ENCODE assay signal across 17 cellular contexts in genomic region chr5:54460181-54460919, GRCh38. TPM values are rescaled to one million over a fixed set of nuclear protein-coding genes. Genes with fewer than 3 reads are reported as not detected.
DNase-seq lines count a peak whose midpoint lies in the region; ATAC-seq and TF ChIP-seq lines count a peak whose summit lies in the region.
"Had no signal": no experiment of that assay in that cellular context is flagged by ENCODE, and none has a peak within 500 bp of the region (broad histone marks: within the 10 kb centered on the region; RNA-seq: fewer than 3 reads in every experiment).

No MANE protein-coding gene starts in this region.

- no peak overlapping the region for H3K27ac Mint-ChIP-seq in activated naive CD4-positive, alpha-beta T cell treated with anti-CD3 and anti-CD28 coated beads, Interleukin-2, amount 50 U/mL, for 72 hours
- H3K27ac Mint-ChIP-seq in GM23338, result no peak overlapping the region
- H3K27ac Mint-ChIP-seq: activated T-cell treated with anti-CD3 and anti-CD28 coated beads, Interleukin-2, amount 50 U/mL, for 72 hours had no signal

- H3K9me2 ChIP-seq in GM23338 (ENCODE audit: insufficient read depth), result no peaks in the 10 kb centered on the region

- H3K9me3 ChIP-seq in skeletal muscle tissue (ENCODE audit: control insufficient read depth in 3 of 3, low read length in 3 of 3), result no peaks in the 10 kb centered on the region
- H3K9me3 ChIP-seq: suprapubic skin had no signal

- intact Hi-C loops in Right ventricle myocardium superior (cut with DNase I), result no loop called here

- no peaks in the 10 kb centered on the region for H3K79me2 ChIP-seq in GM23338 (replicated peaks; ENCODE audit: insufficient read depth)

- H3K4me3 ChIP-seq in skeletal muscle tissue (ENCODE audit: low read length in 3 of 3) (peak overlapping the region in 2 of 3 donors; percentile 30 to 49), GM23338 (no peak overlapping the region)
- H3K4me3 ChIP-seq: skin epidermis, suprapubic skin had no signal

- H3K4me3 Mint-ChIP-seq in GM23338, result no peak overlapping the region
- H3K4me3 Mint-ChIP-seq: activated T-cell treated with anti-CD3 and anti-CD28 coated beads, Interleukin-2, amount 50 U/mL, for 72 hours; neural crest cell had no signal

- peaks cover 16 to 25% of the 10 kb centered on the region in 2 donors for H3K36me3 Mint-ChIP-seq in activated naive CD4-positive, alpha-beta T cell treated with anti-CD3 and anti-CD28 coated beads, Interleukin-2, amount 50 U/mL, for 72 hours
- peaks cover 25% of the 10 kb centered on the region; the same call in 2 of the 3 replicates for H3K36me3 Mint-ChIP-seq in GM23338 (ENCODE audit: low read depth)

- H3K27ac ChIP-seq in skeletal muscle tissue (ENCODE audit: low read depth, low read length) (peak overlapping the region; percentile 71), GM23338 (ENCODE audit: low read depth) (no peak overlapping the region)
- H3K27ac ChIP-seq: 22Rv1, skin epidermis, suprapubic skin had no signal

- peaks cover 11 to 26% (median 14%) of the 10 kb centered on the region in 3 donors for H3K4me1 ChIP-seq in skeletal muscle tissue (ENCODE audit: control insufficient read depth in 3 of 3, insufficient read depth in 3 of 3, low read length in 3 of 3)
- peaks cover 7% of the 10 kb centered on the region; the same call in 1 of the 2 replicates for H3K4me1 ChIP-seq in GM23338 (ENCODE audit: insufficient read depth)

- DNase-seq in DMS53 (lab: John Stamatoyannopoulos, UW) (peak; percentile 22), DMS53 treated with DMSO at 0.1 percent for 48 hours (lab: John Stamatoyannopoulos, UW; ENCODE audit: unreplicated experiment) (no peak), amniotic epithelial cell (ENCODE audit: low read depth) (peak; percentile 42), Right ventricle myocardium superior (no peak), SW480 (ENCODE audit: low spot score) (no peak), GM23338 (ENCODE audit: low spot score) (no peak)
- no peak for DNase-seq in activated naive CD4-positive, alpha-beta T cell treated with anti-CD3 and anti-CD28 coated beads, Interleukin-2, amount 50 U/mL, for 72 hours (ENCODE audit: low spot score in 2 of 2)
- DNase-seq: activated T-cell treated with anti-CD3 and anti-CD28 coated beads, Interleukin-2, amount 50 U/mL, for 72 hours; aorta; Calu3; effector memory CD4-positive, alpha-beta T cell; NCI-H2171 treated with DMSO at 0.1 percent for 48 hours had no signal

- no peaks in the 10 kb centered on the region for H3K27me3 Mint-ChIP-seq in GM23338 (ENCODE audit: insufficient read depth, low read depth, poor library complexity)

- H3K4me1 Mint-ChIP-seq in GM23338, result peaks cover 11% of the 10 kb centered on the region; the same call in 2 of the 3 replicates

- H3K36me3 ChIP-seq in skeletal muscle tissue (ENCODE audit: control insufficient read depth in 3 of 3, insufficient read depth in 3 of 3, low read length in 3 of 3) (no peaks in the 10 kb centered on the region), GM23338 (ENCODE audit: insufficient read depth) (no peaks in the 10 kb centered on the region)
- H3K36me3 ChIP-seq: suprapubic skin had no signal

- H2AFZ ChIP-seq in GM23338, result no peak overlapping the region

- peaks cover 14 to 17% of the 10 kb centered on the region in 2 donors for H3K9me3 Mint-ChIP-seq in activated naive CD4-positive, alpha-beta T cell treated with anti-CD3 and anti-CD28 coated beads, Interleukin-2, amount 50 U/mL, for 72 hours
- peaks cover 26% of the 10 kb centered on the region for H3K9me3 Mint-ChIP-seq in GM23338
- H3K9me3 Mint-ChIP-seq: neural crest cell had no signal

- H3K4me2 ChIP-seq in GM23338, result no peak overlapping the region

- H3K9ac ChIP-seq in skeletal muscle tissue (ENCODE audit: low read depth in 1 of 3, low read length in 3 of 3), result no peak overlapping the region

- H3F3A ChIP-seq in GM23338 (replicated peaks; ENCODE audit: low read depth), result no peaks in the 10 kb centered on the region

- H3K27me3 ChIP-seq in skeletal muscle tissue (ENCODE audit: control insufficient read depth in 3 of 3, insufficient read depth in 3 of 3, low read length in 3 of 3), result no peaks in the 10 kb centered on the region
- no peaks in the 10 kb centered on the region for H3K27me3 ChIP-seq in GM23338 (ENCODE audit: insufficient read depth)
- H3K27me3 ChIP-seq: suprapubic skin had no signal

- TF ChIP-seq CTCF in GM23338 (conservative IDR thresholded peaks at IDR 0.05; ENCODE audit: low read depth in 2 of 2), result no peak

- ATAC-seq in Right ventricle myocardium superior (ENCODE audit: poor library complexity) (peak; percentile 37), GM23338 (no peak)
- ATAC-seq in activated naive CD4-positive, alpha-beta T cell treated with anti-CD3 and anti-CD28 coated beads, Interleukin-2, amount 50 U/mL, for 72 hours, result no peak
- ATAC-seq: activated T-cell treated with anti-CD3 and anti-CD28 coated beads, Interleukin-2, amount 50 U/mL, for 72 hours had no signal

- no peaks in the 10 kb centered on the region for H4K20me1 ChIP-seq in GM23338 (replicated peaks; ENCODE audit: insufficient read depth)

TF ChIP-seq in GM23338, 12 proteins besides CTCF, POLR2A, EP300 and RAD21 (continues in another document):
- no peak for TF ChIP-seq NANOG (IDR thresholded peaks at IDR 0.05; ENCODE audit: borderline replicate concordance)
- TF ChIP-seq ZNF462 (CRISPR knock-in tag; IDR thresholded peaks at IDR 0.05), result no peak
- TF ChIP-seq EZH2phosphoT487 (IDR thresholded peaks at IDR 0.05; ENCODE audit: unreplicated experiment), result no peak

RNA-seq across cellular contexts. Expression of gene HSPB3, which starts 4.9 kb away (rescaled TPM):
- total RNA-seq in Right ventricle myocardium superior, result 596 TPM
- 151 TPM for total RNA-seq in skeletal muscle tissue
- total RNA-seq in activated naive CD4-positive, alpha-beta T cell treated with anti-CD3 and anti-CD28 coated beads, Interleukin-2, amount 50 U/mL, for 72 hours, result not detected
- total RNA-seq in GM23338 (2014; rRNA removed; shearing (Covaris generic)), result not detected in 2 replicates
- not detected in 2 replicates for polyA plus RNA-seq in GM23338 (2016; fragmentation: Nextera tagmentation; extraction: Ambion mirVana)
- total RNA-seq: activated T-cell treated with anti-CD3 and anti-CD28 coated beads, Interleukin-2, amount 50 U/mL, for 72 hours; Calu3; neural crest cell had no signal

RNA-seq across cellular contexts. Expression of gene SNX18, which starts 57.2 kb away (rescaled TPM):
- total RNA-seq in Right ventricle myocardium superior (24.9 TPM), skeletal muscle tissue (29.2 TPM)
- total RNA-seq in activated naive CD4-positive, alpha-beta T cell treated with anti-CD3 and anti-CD28 coated beads, Interleukin-2, amount 50 U/mL, for 72 hours, result 1 to 10 TPM; 3.8 to 4.6 TPM
- total RNA-seq in GM23338 (2014; rRNA removed; shearing (Covaris generic)), result 23.7 and 33.0 TPM in 2 replicates
- 4.7 and 5.3 TPM in 2 replicates for polyA plus RNA-seq in GM23338 (2016; fragmentation: Nextera tagmentation; extraction: Ambion mirVana)

Comparison
In these comparisons a context has a peak if more than half of its experiments do, and no peak if none do; other contexts are left out.
1. DNase-seq: peak in DMS53 (single experiment) and amniotic epithelial cell (single experiment); none in DMS53 treated with DMSO at 0.1 percent for 48 hours (single experiment), Right ventricle myocardium superior (single experiment), activated naive CD4-positive, alpha-beta T cell treated with anti-CD3 and anti-CD28 coated beads, Interleukin-2, amount 50 U/mL, for 72 hours (0 of 2), SW480 (single experiment) and GM23338 (single experiment).
2. RNA of gene HSPB3, which starts 4.9 kb away (total RNA-seq): 596 TPM in Right ventricle myocardium superior (single experiment) and 151 TPM in skeletal muscle tissue (single experiment); not detected in activated naive CD4-positive, alpha-beta T cell treated with anti-CD3 and anti-CD28 coated beads, Interleukin-2, amount 50 U/mL, for 72 hours and not detected in GM23338; every median in the first group is over 100 times any median in the second.